13 cellular contexts compared by ENCODE assay signal in the genomic region with DNA sequence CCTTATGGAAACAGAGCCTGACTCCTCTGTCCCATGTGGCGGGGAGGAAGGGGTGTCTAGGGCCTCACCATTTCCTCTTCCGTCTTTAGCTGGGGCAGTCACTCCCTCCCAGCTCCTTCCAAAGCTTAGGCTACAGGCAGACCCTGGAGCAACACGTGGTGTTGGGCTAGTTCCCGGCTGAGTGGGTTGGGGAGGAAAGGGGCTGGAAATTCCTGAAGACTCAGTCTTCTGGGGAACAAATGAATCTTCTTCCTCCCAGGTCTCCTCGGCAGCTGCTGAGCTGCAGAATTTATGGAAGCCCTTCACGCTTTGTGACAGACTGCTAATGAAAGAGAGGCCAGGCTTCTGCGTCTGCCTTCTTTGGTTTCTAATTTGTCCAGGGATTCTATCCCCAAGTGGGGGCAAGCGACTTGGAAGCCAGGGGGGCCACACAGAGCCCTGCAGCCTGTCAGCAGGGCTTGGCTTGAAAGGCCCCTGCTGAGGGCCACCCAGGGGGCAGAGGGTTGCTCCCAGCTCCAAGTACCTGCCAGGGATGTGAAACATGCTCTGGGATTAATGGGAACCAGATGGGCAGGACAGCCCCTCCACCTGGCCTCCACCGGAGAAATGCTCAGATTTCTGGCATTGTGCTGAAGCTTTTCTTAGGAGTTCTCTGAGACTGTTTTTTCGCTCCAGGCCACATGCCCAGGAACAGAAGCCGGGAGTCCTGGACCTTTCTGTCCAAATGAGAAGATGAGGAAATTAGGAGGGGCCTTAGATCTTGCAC.
DNase-seq lines count a peak whose midpoint lies in the region; ATAC-seq and TF ChIP-seq lines count a peak whose summit lies in the region.
"Had no signal": no experiment of that assay in that cellular context is flagged by ENCODE, and none has a peak within 500 bp of the region (broad histone marks: within the 10 kb centered on the region; RNA-seq: fewer than 3 reads in every experiment).

No MANE protein-coding gene starts in this region.

- intact Hi-C loops in left ventricle myocardium inferior (cut with micrococcal nuclease) (no loop called here), sciatic nerve (cut with DNase I) (no loop called here)

- H3K4me2 ChIP-seq in GM23248 (ENCODE audit: unreplicated experiment), result no peak overlapping the region

- no peaks in the 10 kb centered on the region for H3K79me2 ChIP-seq in GM23248 (ENCODE audit: insufficient read depth)

- no peaks in the 10 kb centered on the region for H3K36me3 ChIP-seq in GM23248 (ENCODE audit: low read depth)
- no peaks in the 10 kb centered on the region for H3K36me3 ChIP-seq in left ventricle myocardium inferior
- H3K36me3 ChIP-seq: BE2C, spleen had no signal

- no peaks in the 10 kb centered on the region for H3F3A ChIP-seq in GM23248 (ENCODE audit: insufficient read depth)

- no peak overlapping the region for H3K9ac ChIP-seq in GM23248

- H3K27me3 ChIP-seq in GM23248 (replicated peaks; ENCODE audit: insufficient read depth) (no peaks in the 10 kb centered on the region), left ventricle myocardium inferior (ENCODE audit: low read depth) (no peaks in the 10 kb centered on the region)

- in situ Hi-C loops in GM23248 (cut with MboI), result no loop called here

- peak; percentile 74 for ATAC-seq in sciatic nerve
- no peak for ATAC-seq in GM18502 (IDR thresholded peaks at IDR 0.05; ENCODE audit: poor library complexity, unreplicated experiment)
- ATAC-seq in HG02759 (IDR thresholded peaks at IDR 0.05; ENCODE audit: unreplicated experiment), result no peak

- DNase-seq in GM23248 (peak; percentile 18), left ventricle myocardium inferior (no peak), sciatic nerve (ENCODE audit: low spot score) (no peak), NCI-H187 treated with DMSO at 0.1 percent for 48 hours (lab: John Stamatoyannopoulos, UW) (no peak)
- no peak for DNase-seq in stimulated activated CD4-positive, alpha-beta T cell treated with anti-CD3 and anti-CD28 coated beads, Interleukin-4, amount 100 ng/mL, for 4 hours
- DNase-seq: activated CD4-positive, alpha-beta T cell treated with anti-CD3 and anti-CD28 coated beads, Interleukin-2, amount 10 ng/mL, durations not matched to agents 24 days and 14 days; activated gamma-delta T cell; BE2C; NCI-H1436; spleen had no signal

- H3K9me3 ChIP-seq in GM23248 (ENCODE audit: low read depth) (no peaks in the 10 kb centered on the region), left ventricle myocardium inferior (replicated peaks) (no peaks in the 10 kb centered on the region)
- H3K9me3 ChIP-seq: BE2C, spleen had no signal

- 0 out of 2 replicates have a peak overlapping the region, but pooled peaks have one; percentile 37 for H2AFZ ChIP-seq in GM23248

- TF ChIP-seq CTCF in left ventricle myocardium inferior (IDR thresholded peaks at IDR 0.05; ENCODE audit: borderline replicate concordance), result no peak

- H3K27ac ChIP-seq in GM23248 (no peak overlapping the region), angular gyrus (ENCODE audit: low read depth, low read length) (peak overlapping the region; percentile 17), left ventricle myocardium inferior (replicated peaks) (peak overlapping the region; percentile 58)

- H3K4me3 ChIP-seq in GM23248 (no peak overlapping the region), left ventricle myocardium inferior (no peak overlapping the region)
- H3K4me3 ChIP-seq: spleen had no signal

- no peaks in the 10 kb centered on the region for H3K9me2 ChIP-seq in GM23248 (ENCODE audit: insufficient read depth)

- 0 out of 2 replicates have a peak, but pooled peaks cover under 1% of the 10 kb centered on the region for H3K4me1 ChIP-seq in GM23248 (ENCODE audit: insufficient read depth)
- H3K4me1 ChIP-seq in left ventricle myocardium inferior, result peaks cover 20% of the 10 kb centered on the region
- H3K4me1 ChIP-seq: BE2C had no signal

- 38 to 41% methylated on average over 11 of the region's 11 CpGs for WGBS in GM23248 (ENCODE audit: low coverage in 1 of 2, low lambda C conversion rate in 2 of 2, missing lambda C conversion rate in 2 of 2), 2 experiments

- no peaks in the 10 kb centered on the region for H4K20me1 ChIP-seq in GM23248 (ENCODE audit: insufficient read depth)
